25 cellular contexts compared by ENCODE assay signal in genomic region chr14:81273961-81274360, GRCh38.
"Had no signal": no experiment of that assay in that cellular context is flagged by ENCODE, and none has a peak within 500 bp of the region (broad histone marks: within the 10 kb centered on the region; RNA-seq: fewer than 3 reads in every experiment).

No MANE protein-coding gene starts in this region.

- H3K27ac ChIP-seq: brain microvascular endothelial cell, Peyer's patch, VCaP had no signal

- H3K27ac Mint-ChIP-seq: activated CD4-positive, alpha-beta T cell treated with anti-CD3 and anti-CD28 coated beads for 36 hours; activated CD8-positive, alpha-beta T cell treated with anti-CD3 and anti-CD28 coated beads for 36 hours; activated naive CD4-positive, alpha-beta T cell treated with anti-CD3 and anti-CD28 coated beads, Interleukin-2, amount 10 ng/mL, durations not matched to agents 7 days and 5 days; activated naive CD8-positive, alpha-beta T cell treated with anti-CD3 and anti-CD28 coated beads for 36 hours; activated T-cell treated with anti-CD3 and anti-CD28 coated beads, Interleukin-2, amount 50 U/mL, for 72 hours; activated T-helper 2 cell treated with anti-CD3 and anti-CD28 coated beads, Interferon-gamma antibody, Interleukin-2, Interleukin-4, amounts not matched to agents 10 μg/mL and 5 μg/mL and 100 μg/mL, durations not matched to agents 14 hours and 24 hours and 36 hours; T-cell had no signal

- H3K4me3 Mint-ChIP-seq: activated CD4-positive, alpha-beta T cell treated with anti-CD3 and anti-CD28 coated beads for 36 hours; activated CD8-positive, alpha-beta T cell treated with anti-CD3 and anti-CD28 coated beads for 36 hours; activated naive CD4-positive, alpha-beta T cell treated with anti-CD3 and anti-CD28 coated beads, Interleukin-2, amount 10 ng/mL, durations not matched to agents 7 days and 5 days; activated naive CD8-positive, alpha-beta T cell treated with anti-CD3 and anti-CD28 coated beads for 36 hours; activated T-cell treated with anti-CD3 and anti-CD28 coated beads, Interleukin-2, amount 50 U/mL, for 72 hours; T-cell had no signal

- H3K9me3 Mint-ChIP-seq: activated CD8-positive, alpha-beta T cell treated with anti-CD3 and anti-CD28 coated beads for 36 hours; activated naive CD4-positive, alpha-beta T cell treated with anti-CD3 and anti-CD28 coated beads, Interleukin-2, amount 10 ng/mL, durations not matched to agents 7 days and 5 days; activated naive CD8-positive, alpha-beta T cell treated with anti-CD3 and anti-CD28 coated beads for 36 hours; activated T-cell treated with anti-CD3 and anti-CD28 coated beads, Interleukin-2, amount 50 U/mL, for 72 hours; activated T-helper 2 cell treated with anti-CD3 and anti-CD28 coated beads, Interferon-gamma antibody, Interleukin-2, Interleukin-4, amounts not matched to agents 10 μg/mL and 5 μg/mL and 100 μg/mL, durations not matched to agents 14 hours and 24 hours and 36 hours; T-cell had no signal

- H3K36me3 Mint-ChIP-seq: activated naive CD4-positive, alpha-beta T cell treated with anti-CD3 and anti-CD28 coated beads, Interleukin-2, amount 10 ng/mL, durations not matched to agents 7 days and 5 days; activated naive CD8-positive, alpha-beta T cell treated with anti-CD3 and anti-CD28 coated beads for 36 hours; T-cell had no signal

- FAIRE-seq: K562 had no signal

- H3K4me3 ChIP-seq: K562, Peyer's patch had no signal

- DNase-seq: activated CD4-positive, alpha-beta T cell treated with anti-CD3 and anti-CD28 coated beads for 36 hours; activated CD4-positive, alpha-beta T cell treated with anti-CD3 and anti-CD28 coated beads, Interleukin-2, amount 50 U/mL, for 1 hour; activated CD8-positive, alpha-beta memory T cell treated with anti-CD3 and anti-CD28 coated beads, Interleukin-2, amount 50 U/mL, for 4 hours; activated CD8-positive, alpha-beta T cell treated with anti-CD3 and anti-CD28 coated beads for 36 hours; activated gamma-delta T cell treated with Interleukin-2 at 50 U/mL for 16 hours; activated naive CD4-positive, alpha-beta T cell treated with anti-CD3 and anti-CD28 coated beads, Interleukin-2, amount 10 ng/mL, durations not matched to agents 7 days and 5 days; activated naive CD8-positive, alpha-beta T cell treated with anti-CD3 and anti-CD28 coated beads for 36 hours; activated T-cell treated with anti-CD3 and anti-CD28 coated beads, Interleukin-2, amount 50 U/mL, for 72 hours; brain microvascular endothelial cell; Karpas-422; NCI-H1105 treated with DMSO at 0.1 percent for 48 hours; NCI-H1436 treated with DMSO at 0.1 percent for 48 hours; NCI-H187; NCI-H2081; NCI-H510A treated with DMSO at 0.1 percent for 48 hours; NCI-H69; NK-92 treated with Interleukin-12 subunit alpha and Interleukin-12 subunit beta, amount 100 ng/mL, for 24 hours; Peyer's patch; SHP77 treated with DMSO at 0.1 percent for 48 hours; T-cell; T-helper 2 cell; T1000 had no signal

- ATAC-seq: activated CD4-positive, alpha-beta T cell treated with anti-CD3 and anti-CD28 coated beads for 36 hours; activated CD8-positive, alpha-beta T cell treated with anti-CD3 and anti-CD28 coated beads for 36 hours; activated T-cell treated with anti-CD3 and anti-CD28 coated beads, Interleukin-2, amount 50 U/mL, for 72 hours; K562; T-cell had no signal

- H3K4me1 ChIP-seq: Peyer's patch had no signal

- H3K9me3 ChIP-seq: Peyer's patch had no signal

- H3K36me3 ChIP-seq: brain microvascular endothelial cell, Peyer's patch had no signal

- H3K4me1 Mint-ChIP-seq: activated naive CD4-positive, alpha-beta T cell treated with anti-CD3 and anti-CD28 coated beads, Interleukin-2, amount 10 ng/mL, durations not matched to agents 7 days and 5 days; activated naive CD8-positive, alpha-beta T cell treated with anti-CD3 and anti-CD28 coated beads for 36 hours; T-cell had no signal

- H3K27me3 ChIP-seq: brain microvascular endothelial cell, Peyer's patch had no signal
